In genomic region chr17:47066841-47067682, GRCh38 we compare ENCODE assay signal across 8 cellular contexts.
DNase-seq lines count a peak whose midpoint lies in the region; ATAC-seq and TF ChIP-seq lines count a peak whose summit lies in the region.

No MANE protein-coding gene starts in this region.

- peak; percentile 83 for ATAC-seq in GM18498 (IDR thresholded peaks at IDR 0.05; ENCODE audit: unreplicated experiment)
- ATAC-seq in HG03108 (IDR thresholded peaks at IDR 0.05; ENCODE audit: unreplicated experiment) = peak; percentile 80
- peak; percentile 86 for ATAC-seq in WTC11
- ATAC-seq in HG03469 (IDR thresholded peaks at IDR 0.05; ENCODE audit: unreplicated experiment) = no peak

- peaks cover 34% of the 10 kb centered on the region for H3K4me1 Mint-ChIP-seq in WTC11

- H3K9me3 Mint-ChIP-seq in WTC11 = peaks cover 5% of the 10 kb centered on the region

- H3K27me3 Mint-ChIP-seq in WTC11 (ENCODE audit: low read depth) = no peaks in the 10 kb centered on the region

- CTCF ChIA-PET in WTC11 (lab: Charles Lee) = interaction anchor here (1.7 kb wide), 1 partner anchor 125 kb away, joined by 4 read pairs; no protein-coding TSS in a partner anchor

- H3K4me3 ChIP-seq in cardiac fibroblast (replicated peaks in 1 of 2; ENCODE audit: low read depth in 2 of 2, low read length in 2 of 2) = peak overlapping the region; percentile 90 to 95

- peak overlapping the region; percentile 94 for H3K27ac Mint-ChIP-seq in WTC11

- DNase-seq in NCI-H226 (peak; percentile 84), WTC11 (ENCODE audit: low spot score) (peak; percentile 80), cardiac fibroblast (ENCODE audit: low read depth in 2 of 2) (peak; percentile 94 to 95), inferior parietal cortex (ENCODE audit: extremely low spot score) (peak; percentile 85), smooth muscle cell of the brain vasculature (ENCODE audit: low read depth, low spot score) (peak; percentile 75)

- H3K4me3 Mint-ChIP-seq in WTC11 = peak overlapping the region; percentile 84

- peaks cover 14% of the 10 kb centered on the region for H3K36me3 Mint-ChIP-seq in WTC11

- POLR2A ChIA-PET in WTC11 (lab: Charles Lee) = interaction anchor here (0.6 to 0.7 kb wide), 4 partner anchors 129 to 1240 kb away, joined by 3 to 5 read pairs (median 3); no protein-coding TSS in a partner anchor

- no peak for TF ChIP-seq CTCF in WTC11 (IDR thresholded peaks at IDR 0.05)
- TF ChIP-seq CTCF in cardiac fibroblast (IDR thresholded peaks at IDR 0.05; ENCODE audit: low read depth, low read length) = no peak

TF ChIP-seq in WTC11, 78 proteins besides CTCF, POLR2A, EP300 and RAD21:
- TF ChIP-seq CREB1 (CRISPR knock-in tag; IDR thresholded peaks at IDR 0.05) (no peak), ZNF263 (CRISPR knock-in tag; IDR thresholded peaks at IDR 0.05; ENCODE audit: low read depth) (no peak), CREM (CRISPR knock-in tag; IDR thresholded peaks at IDR 0.05) (peak; percentile 67; the same call in 1 of the 2 replicates), ZNF396 (CRISPR knock-in tag; IDR thresholded peaks at IDR 0.05; ENCODE audit: borderline replicate concordance) (no peak), NFE2L1 (CRISPR knock-in tag; IDR thresholded peaks at IDR 0.05) (0 out of 2 replicates have a peak, but pooled peaks have one; percentile 51), SP1 (CRISPR knock-in tag; conservative IDR thresholded peaks at IDR 0.05) (peak; percentile 61; the same call in 1 of the 2 replicates), ARID4B (CRISPR knock-in tag; IDR thresholded peaks at IDR 0.05; ENCODE audit: borderline replicate concordance) (peak; percentile 63; the same call in 1 of the 2 replicates), ZNF219 (CRISPR knock-in tag; IDR thresholded peaks at IDR 0.05; ENCODE audit: borderline replicate concordance) (0 out of 2 replicates have a peak, but pooled peaks have one; percentile 44), E2F5 (CRISPR knock-in tag; IDR thresholded peaks at IDR 0.05) (peak; percentile 62; the same call in 1 of the 2 replicates), ZNF281 (CRISPR knock-in tag; IDR thresholded peaks at IDR 0.05) (peak; percentile 90; the same call in 1 of the 2 replicates), ETV6 (CRISPR knock-in tag; IDR thresholded peaks at IDR 0.05) (peak; percentile 81), ZNF416 (CRISPR knock-in tag; IDR thresholded peaks at IDR 0.05) (0 out of 2 replicates have a peak, but pooled peaks have one; percentile 69), FOXP1 (CRISPR knock-in tag; IDR thresholded peaks at IDR 0.05; ENCODE audit: borderline replicate concordance) (peak; percentile 81; the same call in 1 of the 2 replicates), FOXK1 (CRISPR knock-in tag; IDR thresholded peaks at IDR 0.05) (peak; percentile 76; the same call in 1 of the 2 replicates), MYBL2 (CRISPR knock-in tag; IDR thresholded peaks at IDR 0.05) (peak; percentile 41; the same call in 1 of the 2 replicates), NR3C1 (CRISPR knock-in tag; conservative IDR thresholded peaks at IDR 0.05; ENCODE audit: low read depth) (no peak), TEAD1 (CRISPR knock-in tag; IDR thresholded peaks at IDR 0.05) (peak; percentile 57; the same call in 1 of the 2 replicates), HMGXB4 (CRISPR knock-in tag; IDR thresholded peaks at IDR 0.05) (0 out of 2 replicates have a peak, but pooled peaks have one; percentile 35), GABPB1 (CRISPR knock-in tag; IDR thresholded peaks at IDR 0.05) (peak; percentile 76), ZNF317 (CRISPR knock-in tag; IDR thresholded peaks at IDR 0.05; ENCODE audit: borderline replicate concordance, low read depth) (no peak)
